In genomic region chr9:124228516-124228915, GRCh38 we compare ENCODE assay signal across 33 cellular contexts.
"Had no signal": no experiment of that assay in that cellular context is flagged by ENCODE, and none has a peak within 500 bp of the region (broad histone marks: within the 10 kb centered on the region; RNA-seq: fewer than 3 reads in every experiment).

No MANE protein-coding gene starts in this region.

- H3K9ac ChIP-seq: KMS-11 had no signal

- H2AFZ ChIP-seq: PC-9 had no signal

- H3K4me2 ChIP-seq: KMS-11, PC-9 had no signal

- DNase-seq: activated B cell treated with CpG ODN at 0.5 μM for 24 hours; activated CD4-positive, alpha-beta memory T cell treated with anti-CD3 and anti-CD28 coated beads, Interleukin-2, amount 10 ng/mL, durations not matched to agents 7 days and 5 days; activated CD4-positive, alpha-beta T cell treated with anti-CD3 and anti-CD28 coated beads for 4 hours; activated CD4-positive, CD25-positive, alpha-beta regulatory T cell treated with anti-CD3 and anti-CD28 coated beads, Interleukin-2, amount 50 U/mL, for 72 hours; activated CD8-positive, alpha-beta memory T cell treated with anti-CD3 and anti-CD28 coated beads for 24 hours; activated CD8-positive, alpha-beta memory T cell treated with anti-CD3 and anti-CD28 coated beads, Interleukin-2, amount 10 ng/mL, durations not matched to agents 7 days and 5 days; activated CD8-positive, alpha-beta memory T cell treated with anti-CD3 and anti-CD28 coated beads, Interleukin-2, amount 50 U/mL, for 48 hours; activated effector memory CD4-positive, alpha-beta T cell treated with Interleukin-2 at 50 U/mL for 16 hours; activated naive CD4-positive, alpha-beta T cell treated with anti-CD3 and anti-CD28 coated beads, Interleukin-2, amount 10 ng/mL, durations not matched to agents 7 days and 5 days; activated naive CD8-positive, alpha-beta T cell treated with anti-CD3 and anti-CD28 coated beads, Interleukin-2, amount 50 U/mL, for 24 hours; activated T-cell treated with anti-CD3 and anti-CD28 coated beads, Interleukin-2, amount 50 U/mL, for 48 hours; anterior cingulate cortex; caudate nucleus; cerebellar nuclear complex; MM.1S; MV-4-11; NCI-H1092; NCI-H1436 treated with DMSO at 0.1 percent for 48 hours; NCI-H1694 treated with DMSO at 0.1 percent for 48 hours; NCI-H2029; NCI-H2171 treated with DMSO at 0.1 percent for 48 hours; NCI-H345; NCI-H526; PC-9; SIG-M5; T-cell; T-helper 2 cell; T-helper 9 cell had no signal

- H3K27ac ChIP-seq: KMS-11, PC-9, RWPE1, VCaP had no signal

- FAIRE-seq: bronchial epithelial cell, RCC 7860 had no signal

- H3K4me3 ChIP-seq: PC-9 had no signal
